ENCODE assay signal across 24 cellular contexts in the genomic region with DNA sequence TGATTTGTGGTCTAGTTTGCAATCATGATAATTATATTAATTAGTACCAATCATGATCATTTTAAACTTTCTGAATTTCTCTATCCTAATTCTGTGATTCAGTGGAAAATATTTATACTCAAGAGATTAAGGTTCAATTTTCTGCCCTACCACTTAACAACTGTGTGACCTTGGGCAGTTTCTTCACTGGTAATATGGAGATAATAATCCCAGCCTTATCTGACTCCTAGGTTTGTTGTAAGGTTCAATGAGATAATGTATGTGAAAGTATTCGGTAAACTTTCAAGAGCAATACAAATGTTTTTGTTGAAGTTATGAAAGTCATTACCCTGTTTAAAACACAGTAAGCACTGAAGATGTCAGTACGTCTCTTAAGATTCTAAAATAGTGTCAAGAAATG. TPM values are rescaled to one million over a fixed set of nuclear protein-coding genes. Genes with fewer than 3 reads are reported as not detected.
"Had no signal": no experiment of that assay in that cellular context is flagged by ENCODE, and none has a peak within 500 bp of the region (broad histone marks: within the 10 kb centered on the region; RNA-seq: fewer than 3 reads in every experiment).

No MANE protein-coding gene starts in this region.

- ATAC-seq: Panc1, PC-3, SK-N-SH treated with all-trans-retinoic acid at 6 μM for 48 hours had no signal

- H3K27me3 ChIP-seq: MG63, SJCRH30 had no signal

- H3K36me3 ChIP-seq: MG63, SJCRH30 had no signal

- H3K27ac ChIP-seq: HL-60, RWPE1, SJCRH30 had no signal

- FAIRE-seq: HTR-8/SVneo had no signal

- H3K4me3 ChIP-seq: MG63, SJCRH30 had no signal

- H3K9me3 ChIP-seq: MG63, SJCRH30 had no signal

- DNase-seq: MG63, NCI-H1092, NCI-H1105 treated with DMSO at 0.1 percent for 48 hours, NCI-H1417 treated with DMSO at 0.1 percent for 48 hours, NCI-H146, NCI-H1694 treated with DMSO at 0.1 percent for 48 hours, NCI-H1930, NCI-H2081, NCI-H2171, NCI-H226, NCI-H446, NCI-H510A, NCI-H524 treated with DMSO at 0.1 percent for 48 hours, NCI-H69, NCI-H774, PC-3, SHP77 treated with DMSO at 0.1 percent for 48 hours, SJCRH30 had no signal

RNA-seq across cellular contexts. Expression of a gene that starts 54.5 kb away (rescaled TPM):
- polyA plus RNA-seq: IgD-negative memory B cell had no signal
